ENCODE assay signal across 9 cellular contexts in the genomic region with DNA sequence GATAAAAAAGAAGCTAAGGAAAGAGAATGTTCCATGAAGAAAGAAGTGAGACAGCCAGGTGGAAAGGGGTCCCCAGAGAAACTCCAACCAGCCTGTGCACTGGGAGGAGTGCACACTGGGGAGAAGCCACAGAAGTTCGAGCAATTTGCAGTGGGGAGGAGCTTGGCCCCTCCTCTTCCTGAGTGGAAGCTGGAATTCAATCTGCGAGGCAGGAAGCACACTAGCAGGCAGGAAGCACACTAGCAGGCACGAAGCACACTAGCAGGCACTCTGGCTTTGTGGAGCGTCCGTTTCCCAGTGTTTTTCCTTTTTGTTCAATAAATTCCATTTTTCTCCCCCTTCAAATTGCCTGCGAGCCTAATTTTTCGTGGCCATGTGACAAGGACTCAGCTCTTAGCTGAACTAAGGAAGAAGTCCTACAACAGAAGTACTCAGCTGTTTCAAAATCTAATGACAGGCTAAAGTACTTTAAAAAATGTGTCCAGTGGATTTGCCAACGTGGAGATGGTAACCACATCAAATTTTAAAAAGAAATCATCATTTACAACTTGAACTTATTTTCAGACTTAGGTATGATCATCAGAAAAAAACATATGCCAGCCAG. TPM values are rescaled to one million over a fixed set of nuclear protein-coding genes. Genes with fewer than 3 reads are reported as not detected.
DNase-seq lines count a peak whose midpoint lies in the region; ATAC-seq and TF ChIP-seq lines count a peak whose summit lies in the region.
"Had no signal": no experiment of that assay in that cellular context is flagged by ENCODE, and none has a peak within 500 bp of the region (broad histone marks: within the 10 kb centered on the region; RNA-seq: fewer than 3 reads in every experiment).

No MANE protein-coding gene starts in this region.

- intact Hi-C loops in body of pancreas (cut with DNase I) (no loop called here), right lobe of liver (cut with DNase I) (no loop called here)

- peaks cover 2 to 9% of the 10 kb centered on the region in 2 donors for H3K36me3 ChIP-seq in body of pancreas (replicated peaks in 1 of 2; ENCODE audit: insufficient read depth in 1 of 2, low read depth in 2 of 2)
- H3K36me3 ChIP-seq in right lobe of liver = peaks cover 0 to 23% (median 3%) of the 10 kb centered on the region in 4 donors
- H3K36me3 ChIP-seq in tibial nerve = peaks cover 0 to 32% (median 0%) of the 10 kb centered on the region in 3 donors

- no peaks in the 10 kb centered on the region for H3K27me3 ChIP-seq in body of pancreas
- H3K27me3 ChIP-seq in right lobe of liver = no peaks in the 10 kb centered on the region
- H3K27me3 ChIP-seq in tibial nerve = no peaks in the 10 kb centered on the region

- peak in 2 of 3 donors; percentile 32 to 35 for TF ChIP-seq POLR2A in body of pancreas (IDR thresholded peaks at IDR 0.05)
- no peak for TF ChIP-seq POLR2A in right lobe of liver (IDR thresholded peaks at IDR 0.05)
- peak; percentile 28 to 63 for TF ChIP-seq POLR2A in tibial nerve (IDR thresholded peaks at IDR 0.05)

- no peak overlapping the region for H3K4me3 Mint-ChIP-seq in activated CD4-positive, alpha-beta T cell treated with anti-CD3 and anti-CD28 coated beads, Interleukin-2, amount 10 ng/mL, durations not matched to agents 7 days and 5 days
- H3K4me3 Mint-ChIP-seq: B cell had no signal

- TF ChIP-seq EP300 in tibial nerve (IDR thresholded peaks at IDR 0.05) = peak in 1 of 2 donors; percentile 50

- H3K27ac ChIP-seq in body of pancreas (peak overlapping the region in 2 of 4 donors; percentile 42 to 61), right lobe of liver (peak overlapping the region; percentile 4 to 58 (median 9)), tibial nerve (peak overlapping the region; percentile 59 to 86 (median 76))

- peaks cover 22% of the 10 kb centered on the region for H3K36me3 Mint-ChIP-seq in activated CD4-positive, alpha-beta T cell treated with anti-CD3 and anti-CD28 coated beads, Interleukin-2, amount 10 ng/mL, durations not matched to agents 7 days and 5 days (ENCODE audit: low read depth)

- H3K9me3 ChIP-seq in body of pancreas (no peaks in the 10 kb centered on the region), right lobe of liver (no peaks in the 10 kb centered on the region), tibial nerve (no peaks in the 10 kb centered on the region)

- no peaks in the 10 kb centered on the region for H3K9me3 Mint-ChIP-seq in activated CD4-positive, alpha-beta T cell treated with anti-CD3 and anti-CD28 coated beads, Interleukin-2, amount 10 ng/mL, durations not matched to agents 7 days and 5 days

- H3K4me3 ChIP-seq in body of pancreas (no peak overlapping the region), right lobe of liver (no peak overlapping the region), tibial nerve (peak overlapping the region in 1 of 4 donors; percentile 37)

- CTCF ChIA-PET in activated CD4-positive, alpha-beta T cell treated with anti-CD3 and anti-CD28 coated beads, Interleukin-2, amount 10 ng/mL, durations not matched to agents 7 days and 5 days (lab: Charles Lee) = interaction anchor here (0.9 kb wide), 1 partner anchor 13 kb away, joined by 3 read pairs; no protein-coding TSS in a partner anchor

- H3K27me3 Mint-ChIP-seq in activated CD4-positive, alpha-beta T cell treated with anti-CD3 and anti-CD28 coated beads, Interleukin-2, amount 10 ng/mL, durations not matched to agents 7 days and 5 days = no peaks in the 10 kb centered on the region
- H3K27me3 Mint-ChIP-seq: B cell had no signal

- 53 to 67% methylated on average over 8 of the region's 8 CpGs for WGBS in body of pancreas, 2 donors
- 40% methylated on average over 3 of the region's 8 CpGs for WGBS in right lobe of liver (ENCODE audit: insufficient coverage, low coverage, low lambda C conversion rate, missing lambda C conversion rate)
- WGBS in tibial nerve, 2 donors = 12% methylated on average over 8 of the region's 8 CpGs

- POLR2A ChIA-PET in activated CD4-positive, alpha-beta T cell treated with anti-CD3 and anti-CD28 coated beads, Interleukin-2, amount 10 ng/mL, durations not matched to agents 7 days and 5 days (lab: Charles Lee) = no interaction called here

- H3K4me1 ChIP-seq in body of pancreas (no peaks in the 10 kb centered on the region), right lobe of liver (no peaks in the 10 kb centered on the region), tibial nerve (peaks cover 0 to 13% (median 0%) of the 10 kb centered on the region in 4 donors)

- ATAC-seq in body of pancreas (peak; percentile 24), right lobe of liver (peak; percentile 80 to 95 (median 92))

- TF ChIP-seq CTCF in body of pancreas (IDR thresholded peaks at IDR 0.05) (no peak), right lobe of liver (IDR thresholded peaks at IDR 0.05) (no peak), tibial nerve (IDR thresholded peaks at IDR 0.05) (no peak)

- H3K4me1 Mint-ChIP-seq in activated CD4-positive, alpha-beta T cell treated with anti-CD3 and anti-CD28 coated beads, Interleukin-2, amount 10 ng/mL, durations not matched to agents 7 days and 5 days = peaks cover 10% of the 10 kb centered on the region
- H3K4me1 Mint-ChIP-seq: B cell had no signal

- no peak for DNase-seq in activated CD4-positive, alpha-beta T cell treated with anti-CD3 and anti-CD28 coated beads, Interleukin-2, amount 10 ng/mL, durations not matched to agents 7 days and 5 days
- DNase-seq in activated CD4-positive, alpha-beta T cell treated with anti-CD3 and anti-CD28 coated beads, Interleukin-2, amount 50 U/mL, for 48 hours = no peak
- DNase-seq in body of pancreas = peak in 3 of 4 donors; percentile 28 to 37 (median 29)
- peak in 2 of 3 donors; percentile 35 to 50 for DNase-seq in right lobe of liver
- peak in 1 of 2 donors; percentile 44 for DNase-seq in tibial nerve (ENCODE audit: low spot score in 2 of 2)
- DNase-seq in activated effector memory CD4-positive, alpha-beta T cell treated with anti-CD3 and anti-CD28 coated beads, Interleukin-2, amount 50 U/mL, for 16 hours = no peak
- no peak for DNase-seq in NOMO-1 (lab: John Stamatoyannopoulos, UW; ENCODE audit: unreplicated experiment in 2 of 2)
- DNase-seq in NK-92 treated with Interleukin-12 subunit alpha and Interleukin-12 subunit beta, amount 100 ng/mL, for 24 hours (lab: John Stamatoyannopoulos, UW) = no peak

- H3K27ac Mint-ChIP-seq in activated CD4-positive, alpha-beta T cell treated with anti-CD3 and anti-CD28 coated beads, Interleukin-2, amount 10 ng/mL, durations not matched to agents 7 days and 5 days = peak overlapping the region; percentile 74
- H3K27ac Mint-ChIP-seq: B cell had no signal

RNA-seq across cellular contexts. Expression of a gene that starts 21.4 kb away (rescaled TPM):
- 1 to 10 TPM; 1.3 to 2.9 TPM for total RNA-seq in activated CD4-positive, alpha-beta T cell treated with anti-CD3 and anti-CD28 coated beads, Interleukin-2, amount 10 ng/mL, durations not matched to agents 7 days and 5 days
- total RNA-seq in body of pancreas (10 to 100 TPM in 1 of 2 donors, 1 to 10 TPM in 1; 8.2 to 15.0 TPM), right lobe of liver (10 to 100 TPM in 3 of 6 experiments, 1 to 10 TPM in 3; 2.2 to 19.1 (median 7.9) TPM), tibial nerve (10 to 100 TPM; 55.5 to 72.5 (median 60.4) TPM)

RNA-seq across cellular contexts. Expression of a gene that starts 23.2 kb away (rescaled TPM):
- 10 to 100 TPM; 16.2 to 19.2 TPM for total RNA-seq in activated CD4-positive, alpha-beta T cell treated with anti-CD3 and anti-CD28 coated beads, Interleukin-2, amount 10 ng/mL, durations not matched to agents 7 days and 5 days
- 10 to 100 TPM in 1 of 2 donors, 1 to 10 TPM in 1; 6.2 to 10.2 TPM for total RNA-seq in body of pancreas
- 1 to 10 TPM; 2.1 to 5.6 (median 3.7) TPM for total RNA-seq in right lobe of liver
- 10 to 100 TPM in 2 of 4 donors, 1 to 10 TPM in 2; 3.1 to 13.6 (median 9.8) TPM for total RNA-seq in tibial nerve

RNA-seq across cellular contexts. Expression of a gene that starts 23.6 kb away (rescaled TPM):
- total RNA-seq in activated CD4-positive, alpha-beta T cell treated with anti-CD3 and anti-CD28 coated beads, Interleukin-2, amount 10 ng/mL, durations not matched to agents 7 days and 5 days = 100 to 1,000 TPM; 112 to 133 TPM
- total RNA-seq in body of pancreas = 10 to 100 TPM in 1 of 2 donors, 1 to 10 TPM in 1; 8.2 to 36.8 TPM
- total RNA-seq in right lobe of liver = 10 to 100 TPM; 27.2 to 37.4 (median 30.7) TPM
- total RNA-seq in tibial nerve = 100 to 1,000 TPM in 1 of 4 donors, 10 to 100 TPM in 3; 52.6 to 102 (median 75.3) TPM

Comparison
In these comparisons a context has a peak if more than half of its experiments do, and no peak if none do; other contexts are left out.
1. DNase-seq: peak in body of pancreas (3 of 4) and right lobe of liver (2 of 3); none in activated CD4-positive, alpha-beta T cell treated with anti-CD3 and anti-CD28 coated beads, Interleukin-2, amount 10 ng/mL, durations not matched to agents 7 days and 5 days (single experiment), activated CD4-positive, alpha-beta T cell treated with anti-CD3 and anti-CD28 coated beads, Interleukin-2, amount 50 U/mL, for 48 hours (0 of 2), activated effector memory CD4-positive, alpha-beta T cell treated with anti-CD3 and anti-CD28 coated beads, Interleukin-2, amount 50 U/mL, for 16 hours (single experiment), NOMO-1 (0 of 2) and NK-92 treated with Interleukin-12 subunit alpha and Interleukin-12 subunit beta, amount 100 ng/mL, for 24 hours (single experiment).